Comparison of ENCODE assay signal across 22 cellular contexts in genomic region chr4:159145318-159146006, GRCh38.
"Had no signal": no experiment of that assay in that cellular context is flagged by ENCODE, and none has a peak within 500 bp of the region (broad histone marks: within the 10 kb centered on the region; RNA-seq: fewer than 3 reads in every experiment).

No MANE protein-coding gene starts in this region.

- H3K9me3 ChIP-seq: tibial artery, uterus had no signal

- H3K4me3 Mint-ChIP-seq: activated CD4-positive, alpha-beta T cell treated with anti-CD3 and anti-CD28 coated beads, Interleukin-2, amount 10 ng/mL, durations not matched to agents 7 days and 5 days; activated CD8-positive, alpha-beta T cell treated with anti-CD3 and anti-CD28 coated beads, Interleukin-2, amount 10 ng/mL, durations not matched to agents 7 days and 5 days; activated naive CD8-positive, alpha-beta T cell treated with anti-CD3 and anti-CD28 coated beads, Interleukin-2, amount 10 ng/mL, durations not matched to agents 7 days and 5 days; activated T-cell treated with anti-CD3 and anti-CD28 coated beads, Interleukin-2, amount 50 U/mL, for 24 hours; central memory CD8-positive, alpha-beta T cell; nephron; T-cell had no signal

- H3K27me3 ChIP-seq: tibial artery, uterus had no signal

- DNase-seq: activated CD4-positive, alpha-beta T cell treated with anti-CD3 and anti-CD28 coated beads, Interleukin-2, amount 10 ng/mL, durations not matched to agents 7 days and 5 days; activated CD8-positive, alpha-beta T cell treated with anti-CD3 and anti-CD28 coated beads, Interleukin-2, amount 10 ng/mL, durations not matched to agents 7 days and 5 days; activated naive CD4-positive, alpha-beta T cell treated with Interleukin-2 at 50 U/mL for 16 hours; activated naive CD8-positive, alpha-beta T cell treated with anti-CD3 and anti-CD28 coated beads, Interleukin-2, amount 10 ng/mL, durations not matched to agents 7 days and 5 days; activated T-cell treated with anti-CD3 and anti-CD28 coated beads, Interleukin-2, amount 50 U/mL, for 24 hours; amygdala; left colon; midbrain; occipital lobe; retina; stimulated activated CD4-positive, alpha-beta T cell treated with anti-CD3 and anti-CD28 coated beads, Interleukin-12 subunit alpha, Interleukin-12 subunit beta, amount 100 ng/mL, for 4 hours; stimulated activated CD4-positive, alpha-beta T cell treated with anti-CD3 and anti-CD28 coated beads, Interleukin-1b, Interleukin-23, amount 100 ng/mL, for 48 hours; stimulated activated CD8-positive, alpha-beta memory T cell treated with anti-CD3 and anti-CD28 coated beads, Interleukin-4, amount 100 ng/mL, for 48 hours; stimulated activated naive CD4-positive, alpha-beta T cell; T-cell; tibial artery; uterus had no signal

- H3K27ac ChIP-seq: coronary artery, tibial artery, uterus had no signal

- H3K27me3 Mint-ChIP-seq: activated CD4-positive, alpha-beta T cell treated with anti-CD3 and anti-CD28 coated beads, Interleukin-2, amount 10 ng/mL, durations not matched to agents 7 days and 5 days; activated naive CD8-positive, alpha-beta T cell treated with anti-CD3 and anti-CD28 coated beads, Interleukin-2, amount 10 ng/mL, durations not matched to agents 7 days and 5 days; activated T-cell treated with anti-CD3 and anti-CD28 coated beads, Interleukin-2, amount 50 U/mL, for 24 hours; central memory CD8-positive, alpha-beta T cell; T-cell had no signal

- H3K4me1 Mint-ChIP-seq: activated CD4-positive, alpha-beta T cell treated with anti-CD3 and anti-CD28 coated beads, Interleukin-2, amount 10 ng/mL, durations not matched to agents 7 days and 5 days; activated naive CD8-positive, alpha-beta T cell treated with anti-CD3 and anti-CD28 coated beads, Interleukin-2, amount 10 ng/mL, durations not matched to agents 7 days and 5 days had no signal

- H3K9me3 Mint-ChIP-seq: activated CD4-positive, alpha-beta T cell treated with anti-CD3 and anti-CD28 coated beads, Interleukin-2, amount 10 ng/mL, durations not matched to agents 7 days and 5 days; activated naive CD8-positive, alpha-beta T cell treated with anti-CD3 and anti-CD28 coated beads, Interleukin-2, amount 10 ng/mL, durations not matched to agents 7 days and 5 days; activated T-cell treated with anti-CD3 and anti-CD28 coated beads, Interleukin-2, amount 50 U/mL, for 24 hours; activated T-helper 2 cell treated with anti-CD3 and anti-CD28 coated beads, Interferon-gamma antibody, Interleukin-2, Interleukin-4, amounts not matched to agents 10 μg/mL and 5 μg/mL and 100 μg/mL, durations not matched to agents 14 hours and 24 hours and 36 hours; central memory CD8-positive, alpha-beta T cell; nephron; T-cell had no signal

- H3K36me3 Mint-ChIP-seq: activated naive CD8-positive, alpha-beta T cell treated with anti-CD3 and anti-CD28 coated beads, Interleukin-2, amount 10 ng/mL, durations not matched to agents 7 days and 5 days; T-cell had no signal

- H3K36me3 ChIP-seq: tibial artery, uterus had no signal

- H3K4me1 ChIP-seq: uterus had no signal

- H3K4me3 ChIP-seq: coronary artery, lung, tibial artery, uterus had no signal

- H3K27ac Mint-ChIP-seq: activated CD4-positive, alpha-beta T cell treated with anti-CD3 and anti-CD28 coated beads, Interleukin-2, amount 10 ng/mL, durations not matched to agents 7 days and 5 days; activated CD8-positive, alpha-beta T cell treated with anti-CD3 and anti-CD28 coated beads, Interleukin-2, amount 10 ng/mL, durations not matched to agents 7 days and 5 days; activated T-cell treated with anti-CD3 and anti-CD28 coated beads, Interleukin-2, amount 50 U/mL, for 24 hours; activated T-helper 2 cell treated with anti-CD3 and anti-CD28 coated beads, Interferon-gamma antibody, Interleukin-2, Interleukin-4, amounts not matched to agents 10 μg/mL and 5 μg/mL and 100 μg/mL, durations not matched to agents 14 hours and 24 hours and 36 hours; nephron; T-cell had no signal
